Comparison of ENCODE assay signal across 12 cellular contexts in the genomic region with DNA sequence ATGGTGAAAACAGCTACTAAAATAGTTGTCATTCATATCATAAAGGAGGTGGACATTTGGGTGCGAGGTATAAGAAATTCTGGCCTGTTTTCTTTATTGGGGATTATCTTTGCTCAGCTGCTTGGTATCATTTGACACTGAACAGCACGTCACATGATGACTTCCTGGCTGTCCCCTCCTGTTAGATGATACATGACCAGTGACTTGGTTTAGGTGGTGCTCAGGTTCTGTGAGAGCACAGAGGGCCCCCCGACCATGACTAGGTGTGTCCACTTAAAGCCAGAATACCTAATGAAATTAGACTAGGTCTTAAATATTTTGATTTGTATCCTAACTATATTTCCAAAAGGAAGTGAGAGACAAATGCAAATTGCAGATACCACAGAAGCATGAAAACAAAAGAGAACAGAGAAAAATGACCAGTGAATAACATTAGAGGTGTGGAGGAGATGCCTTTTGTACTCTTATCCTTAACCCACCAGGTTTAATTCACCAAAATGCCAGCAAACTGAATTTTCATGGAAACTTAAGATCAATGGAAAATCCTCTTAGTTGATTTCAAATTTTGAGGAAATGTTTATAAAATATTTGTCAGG. TPM values are rescaled to one million over a fixed set of nuclear protein-coding genes. Genes with fewer than 3 reads are reported as not detected.
DNase-seq lines count a peak whose midpoint lies in the region; ATAC-seq, FAIRE-seq and TF ChIP-seq lines count a peak whose summit lies in the region.
"Had no signal": no experiment of that assay in that cellular context is flagged by ENCODE, and none has a peak within 500 bp of the region (broad histone marks: within the 10 kb centered on the region; RNA-seq: fewer than 3 reads in every experiment).

No MANE protein-coding gene starts in this region.

- TF ChIP-seq CTCF in GM12878 (IDR thresholded peaks at IDR 0.05 in 2 of 3, conservative IDR thresholded peaks at IDR 0.05 in 1 of 3; ENCODE audit: control insufficient read depth in 2 of 3, extremely low read depth in 1 of 3, insufficient read depth in 1 of 3, low read depth in 3 of 3, low read length in 3 of 3) (no peak), coronary artery (IDR thresholded peaks at IDR 0.05) (no peak)

- CTCF ChIA-PET in GM12878 (lab: Yijun Ruan, JAX): interaction anchor here (0.7 to 1.2 kb wide), 3 partner anchors 11 to 351 kb away, joined by 3 to 4 read pairs (median 3); no protein-coding TSS in a partner anchor

- H3K9me3 ChIP-seq in GM12878 (replicated peaks; ENCODE audit: control insufficient read depth, insufficient read depth, low read length): no peaks in the 10 kb centered on the region

- intact Hi-C loops in GM12878 (cut with micrococcal nuclease; ENCODE audit: unreplicated experiment): no loop called here
- intact Hi-C loops in activated CD4-positive, alpha-beta T cell treated with anti-CD3 and anti-CD28 coated beads, Interleukin-2, amount 10 ng/mL, durations not matched to agents 24 days and 14 days (cut with micrococcal nuclease): no loop called here

- TF ChIP-seq RAD21 in GM12878 (IDR thresholded peaks at IDR 0.05; ENCODE audit: insufficient read depth, low read depth, low read length): no peak

- peaks cover 18% of the 10 kb centered on the region for H3K36me3 Mint-ChIP-seq in activated CD4-positive, alpha-beta T cell treated with anti-CD3 and anti-CD28 coated beads, Interleukin-2, amount 10 ng/mL, durations not matched to agents 24 days and 14 days (ENCODE audit: low read depth)

- peaks cover 0 to 6% of the 10 kb centered on the region in 2 experiments; a peak in 2 of 4 replicates for H3K36me3 ChIP-seq in GM12878 (ENCODE audit: control insufficient read depth in 2 of 2, insufficient read depth in 2 of 2, low read length in 1 of 2)

- ATAC-seq in GM18499 (IDR thresholded peaks at IDR 0.05; ENCODE audit: insufficient read depth, unreplicated experiment) (peak; percentile 61), GM19395 (IDR thresholded peaks at IDR 0.05; ENCODE audit: unreplicated experiment) (peak; percentile 84), HG03060 (IDR thresholded peaks at IDR 0.05; ENCODE audit: low read depth, unreplicated experiment) (peak; percentile 48), GM12878 (peak; percentile 61)

- H4K20me1 ChIP-seq in GM12878 (ENCODE audit: control insufficient read depth, insufficient read depth): no peaks in the 10 kb centered on the region

- no peaks in the 10 kb centered on the region for H3K27me3 ChIP-seq in GM12878 (replicated peaks in 1 of 2; ENCODE audit: control insufficient read depth in 2 of 2, insufficient read depth in 2 of 2, low read length in 1 of 2)

- no peaks in the 10 kb centered on the region for H3K9me3 Mint-ChIP-seq in activated CD4-positive, alpha-beta T cell treated with anti-CD3 and anti-CD28 coated beads, Interleukin-2, amount 10 ng/mL, durations not matched to agents 24 days and 14 days
- H3K9me3 Mint-ChIP-seq: T-helper 2 cell treated with Interferon-gamma antibody and Interleukin-4, amounts not matched to agents 5 μg/mL and 100 μg/mL, for 36 hours had no signal

- peaks cover 3% of the 10 kb centered on the region for H3K4me1 Mint-ChIP-seq in activated CD4-positive, alpha-beta T cell treated with anti-CD3 and anti-CD28 coated beads, Interleukin-2, amount 10 ng/mL, durations not matched to agents 24 days and 14 days

- no peaks in the 10 kb centered on the region for H3K79me2 ChIP-seq in GM12878 (ENCODE audit: control insufficient read depth, insufficient read depth, low read length)

- peak overlapping the region; percentile 34 for H3K4me2 ChIP-seq in GM12878 (ENCODE audit: control insufficient read depth, insufficient read depth)

- H3K4me1 ChIP-seq in GM12878 (ENCODE audit: control insufficient read depth, insufficient read depth, low read length): peaks cover 7% of the 10 kb centered on the region

- H3K4me3 ChIP-seq in GM12878: no peak overlapping the region
- H3K4me3 ChIP-seq in coronary artery: no peak overlapping the region

- DNase-seq in GM12878 (ENCODE audit: low read depth, low spot score): no peak
- DNase-seq in stimulated activated CD4-positive, alpha-beta T cell treated with anti-CD3 and anti-CD28 coated beads, Interleukin-4, amount 100 ng/mL, for 24 hours: no peak
- DNase-seq in coronary artery (ENCODE audit: low spot score): no peak
- no peak for DNase-seq in cerebellar cortex (ENCODE audit: low spot score)
- DNase-seq in activated CD4-positive, alpha-beta T cell treated with anti-CD3 and anti-CD28 coated beads, Interleukin-2, amount 10 ng/mL, durations not matched to agents 24 days and 14 days: no peak
- DNase-seq: NCI-H2107 had no signal

- H3K27ac ChIP-seq in GM12878 (ENCODE audit: control insufficient read depth, insufficient read depth) (no peak overlapping the region), coronary artery (no peak overlapping the region)

- POLR2A ChIA-PET in GM12878 (lab: Charles Lee): no interaction called here

- BruUV-seq in GM12878 (replicated peaks; lab: Mats Ljungman, UMichigan): no TSS peak

- SMC1A ChIA-PET in GM12878 (lab: Charles Lee; ENCODE audit: uncharacterized antibody, unreplicated experiment): interaction anchor here (0.6 to 1.2 kb wide), 4 partner anchors 8 to 31 kb away, joined by 3 to 5 read pairs (median 3); no protein-coding TSS in a partner anchor

- WGBS in GM12878 (ENCODE audit: insufficient coverage, insufficient replicate concordance, low lambda C conversion rate, missing lambda C conversion rate): 44% methylated on average over 3 of the region's 3 CpGs

- H3K27ac Mint-ChIP-seq in activated CD4-positive, alpha-beta T cell treated with anti-CD3 and anti-CD28 coated beads, Interleukin-2, amount 10 ng/mL, durations not matched to agents 24 days and 14 days: no peak overlapping the region
- H3K27ac Mint-ChIP-seq: T-helper 2 cell treated with Interferon-gamma antibody and Interleukin-4, amounts not matched to agents 5 μg/mL and 100 μg/mL, for 36 hours had no signal

- RAD21 ChIA-PET in GM12878 (lab: Charles Lee; ENCODE audit: unreplicated experiment): no interaction called here

- peak; percentile 65 for FAIRE-seq in GM12878 (lab: Jason Lieb, UNC)

- in situ Hi-C loops in GM12878 (cut with MboI): no loop called here

- H3K9ac ChIP-seq in GM12878 (ENCODE audit: control insufficient read depth, insufficient read depth, low read length): no peak overlapping the region

- no peak for TF ChIP-seq EP300 in GM12878 (IDR thresholded peaks at IDR 0.05; ENCODE audit: borderline replicate concordance in 1 of 2, control insufficient read depth in 1 of 2, low read depth in 2 of 2, low read length in 2 of 2)

- H3K27me3 Mint-ChIP-seq in activated CD4-positive, alpha-beta T cell treated with anti-CD3 and anti-CD28 coated beads, Interleukin-2, amount 10 ng/mL, durations not matched to agents 24 days and 14 days: no peaks in the 10 kb centered on the region

- no peak for TF ChIP-seq POLR2A in GM12878 (IDR thresholded peaks at IDR 0.05; ENCODE audit: low read depth, low read length)

- no peak overlapping the region for H2AFZ ChIP-seq in GM12878 (ENCODE audit: control insufficient read depth, low read depth, low read length)

- no peak overlapping the region for H3K4me3 Mint-ChIP-seq in activated CD4-positive, alpha-beta T cell treated with anti-CD3 and anti-CD28 coated beads, Interleukin-2, amount 10 ng/mL, durations not matched to agents 24 days and 14 days
- H3K4me3 Mint-ChIP-seq: T-helper 2 cell treated with Interferon-gamma antibody and Interleukin-4, amounts not matched to agents 5 μg/mL and 100 μg/mL, for 36 hours had no signal

TF ChIP-seq in GM12878, 131 proteins besides CTCF, POLR2A, EP300 and RAD21:
- TF ChIP-seq SPI1 (IDR thresholded peaks at IDR 0.05; ENCODE audit: borderline replicate concordance, insufficient read depth, low read depth, low read length) (peak; percentile 64), BACH1 (IDR thresholded peaks at IDR 0.05; ENCODE audit: borderline replicate concordance) (no peak), RUNX3 (IDR thresholded peaks at IDR 0.05; ENCODE audit: low read length) (peak; percentile 38; the same call in 1 of the 2 replicates)

RNA-seq across cellular contexts. Expression of a gene that starts 50.6 kb away (rescaled TPM):
- total RNA-seq in GM12878 (2013; cell fraction: nucleolus; rRNA removed): not detected in 2 replicates
- total RNA-seq in GM12878 (2014; rRNA removed) (not detected in 2 replicates), GM12878 (2014; rRNA removed; fragmentation: Illumina TruSeq; extraction: Trizol) (not detected in 2 replicates), GM12878 (2021) (not detected in 2 replicates)
- polyA plus RNA-seq in GM12878 (2011; ENCODE audit: low read depth): not detected
- polyA plus RNA-seq in GM12878 (2011; rRNA removed) (not detected in 2 replicates), GM12878 (2014; fragmentation: Illumina TruSeq; extraction: Trizol) (not detected in 2 replicates), GM12878 (2014; fragmentation: Nextera tagmentation; extraction: Ambion mirVana) (not detected), GM12878 (2014; rRNA removed) (not detected in 2 replicates), GM12878 (2016; fragmentation: Nextera tagmentation; extraction: Ambion mirVana) (not detected)
- not detected in 2 replicates for polyA plus RNA-seq in GM12878 (2011; cell fraction: cytosol; rRNA removed)
- not detected in 2 replicates for polyA plus RNA-seq in GM12878 (2011; cell fraction: nucleus; rRNA removed)
- not detected in 2 replicates for polyA plus RNA-seq in GM12878 (2012)
- not detected in 2 replicates for polyA minus RNA-seq in GM12878 (2011; rRNA and poly(A)+ RNA removed)
- polyA minus RNA-seq in GM12878 (2011; cell fraction: cytosol; rRNA and poly(A)+ RNA removed): not detected in 2 replicates
- not detected in 2 replicates for polyA minus RNA-seq in GM12878 (2011; cell fraction: nucleus; rRNA and poly(A)+ RNA removed)
- not detected in 2 replicates for total RNA-seq in activated CD4-positive, alpha-beta T cell treated with anti-CD3 and anti-CD28 coated beads, Interleukin-2, amount 10 ng/mL, durations not matched to agents 24 days and 14 days
- polyA plus RNA-seq: BJ, neural cell had no signal
